12 cellular contexts compared by ENCODE assay signal in genomic region chr1:8681317-8681650, GRCh38.
A peak's percentile ranks its signal among the peaks of the same experiment; 100 is the strongest.
DNase-seq lines count a peak whose midpoint lies in the region; ATAC-seq, FAIRE-seq and TF ChIP-seq lines count a peak whose summit lies in the region.
"Had no signal": no experiment of that assay in that cellular context is flagged by ENCODE, and none has a peak within 500 bp of the region (broad histone marks: within the 10 kb centered on the region; RNA-seq: fewer than 3 reads in every experiment).

No MANE protein-coding gene starts in this region.

- peak overlapping the region in 1 of 2 donors; percentile 4 for H3K9ac ChIP-seq in kidney (ENCODE audit: low read length in 2 of 2)
- H3K9ac ChIP-seq: BLaER1 had no signal

- H3K4me3 ChIP-seq in right cardiac atrium (ENCODE audit: low read length) (peak overlapping the region; percentile 46), kidney (ENCODE audit: low read length in 2 of 2) (peak overlapping the region; percentile 31 to 45), upper lobe of right lung (peak overlapping the region; percentile 27), adrenal gland (peak overlapping the region in 1 of 4 donors; percentile 24)
- H3K4me3 ChIP-seq: BLaER1, K562 had no signal

- ATAC-seq in right cardiac atrium: no peak
- ATAC-seq in Right ventricle myocardium inferior: no peak
- no peak for ATAC-seq in upper lobe of right lung
- ATAC-seq: K562 had no signal

- FAIRE-seq in TTC549 (lab: Jason Lieb, UNC) (peak; percentile 33), kidney (lab: Jason Lieb, UNC) (peak; percentile 47)
- FAIRE-seq: K562 had no signal

- H3K36me3 ChIP-seq in kidney (ENCODE audit: control insufficient read depth in 1 of 2, insufficient read depth in 2 of 2, low read length in 2 of 2) (no peaks in the 10 kb centered on the region), upper lobe of right lung (no peaks in the 10 kb centered on the region), adrenal gland (replicated peaks in 1 of 2) (no peaks in the 10 kb centered on the region)

- H3K4me1 ChIP-seq in right cardiac atrium (ENCODE audit: control insufficient read depth, insufficient read depth, low read length) (peaks cover 7% of the 10 kb centered on the region), kidney (ENCODE audit: control insufficient read depth in 1 of 2, insufficient read depth in 1 of 2, low read depth in 1 of 2, low read length in 2 of 2) (peaks cover 5 to 28% of the 10 kb centered on the region in 2 donors), upper lobe of right lung (peaks cover 17% of the 10 kb centered on the region), adrenal gland (replicated peaks in 1 of 2) (peaks cover 0 to 24% of the 10 kb centered on the region in 2 donors)

- TF ChIP-seq POLR2A in adrenal gland (IDR thresholded peaks at IDR 0.05): no peak

- H3K27me3 ChIP-seq in right cardiac atrium (ENCODE audit: control insufficient read depth, insufficient read depth) (no peaks in the 10 kb centered on the region), upper lobe of right lung (no peaks in the 10 kb centered on the region), adrenal gland (no peaks in the 10 kb centered on the region)
- H3K27me3 ChIP-seq: BLaER1 had no signal

- intact Hi-C loops in right cardiac atrium (cut with DNase I): no loop called here
- intact Hi-C loops in Right ventricle myocardium inferior (cut with DNase I): no loop called here
- intact Hi-C loops in kidney (cut with DNase I): no loop called here
- intact Hi-C loops in upper lobe of right lung (cut with DNase I): no loop called here
- intact Hi-C loops in adrenal gland (cut with DNase I): no loop called here

- 68% methylated on average over 2 of the region's 2 CpGs for WGBS in right cardiac atrium
- WGBS in adrenal gland, 4 donors: 61 to 69% (median 69%) methylated on average over 2 of the region's 2 CpGs

- DNase-seq in right cardiac atrium (no peak), Right ventricle myocardium inferior (ENCODE audit: missing footprints) (no peak), kidney (no peak), upper lobe of right lung (no peak), 8988T (no peak), iPS-NIHi11 (ENCODE audit: low spot score) (no peak), adrenal gland (no peak)
- DNase-seq: mesenchymal stem cell had no signal

- no peak overlapping the region for H3K27ac ChIP-seq in right cardiac atrium (ENCODE audit: low read length)
- H3K27ac ChIP-seq in kidney (ENCODE audit: low read depth in 2 of 2, low read length in 2 of 2): no peak overlapping the region
- H3K27ac ChIP-seq in upper lobe of right lung: peak overlapping the region; percentile 28
- no peak overlapping the region for H3K27ac ChIP-seq in adrenal gland
- H3K27ac ChIP-seq: BLaER1, RWPE1 had no signal

- H3K9me3 ChIP-seq in right cardiac atrium (ENCODE audit: control insufficient read depth, low read length) (no peaks in the 10 kb centered on the region), kidney (ENCODE audit: control insufficient read depth in 1 of 2, low read length in 2 of 2) (no peaks in the 10 kb centered on the region), upper lobe of right lung (no peaks in the 10 kb centered on the region), adrenal gland (replicated peaks in 1 of 3) (no peaks in the 10 kb centered on the region)
- H3K9me3 ChIP-seq: BLaER1 had no signal

- TF ChIP-seq CTCF in kidney (IDR thresholded peaks at IDR 0.05; ENCODE audit: borderline replicate concordance, extremely low read depth, insufficient read depth): no peak
- no peak for TF ChIP-seq CTCF in upper lobe of right lung (IDR thresholded peaks at IDR 0.05)
- no peak for TF ChIP-seq CTCF in adrenal gland (IDR thresholded peaks at IDR 0.05)
